In the genomic region with DNA sequence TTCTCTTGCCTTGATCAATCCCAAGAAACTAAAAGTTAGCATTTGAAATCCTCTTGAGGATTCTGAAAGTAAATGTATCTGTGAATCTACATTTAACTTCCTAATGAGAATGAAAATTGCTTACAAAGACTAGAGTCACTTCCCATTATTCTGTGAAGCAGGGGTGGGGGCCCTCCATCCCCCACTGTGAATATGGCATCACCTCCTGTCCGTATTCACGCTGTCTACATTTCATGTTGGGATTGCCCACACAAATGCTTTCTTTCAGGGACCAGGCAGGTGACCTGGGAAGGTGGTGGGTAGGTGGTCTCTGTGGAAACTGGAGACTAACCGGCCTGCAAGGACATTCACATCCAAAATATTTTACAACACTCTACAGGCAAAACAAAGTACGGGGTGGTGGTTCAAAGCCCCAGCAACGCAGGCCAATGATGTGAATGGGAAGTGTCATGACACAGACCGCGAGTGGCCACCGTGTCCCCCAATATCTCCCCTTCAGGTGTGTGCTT, we compare ENCODE assay signal across 19 cellular contexts. TPM values are rescaled to one million over a fixed set of nuclear protein-coding genes. Genes with fewer than 3 reads are reported as not detected.
A peak's percentile ranks its signal among the peaks of the same experiment; 100 is the strongest.
DNase-seq lines count a peak whose midpoint lies in the region; ATAC-seq and TF ChIP-seq lines count a peak whose summit lies in the region.
"Had no signal": no experiment of that assay in that cellular context is flagged by ENCODE, and none has a peak within 500 bp of the region (broad histone marks: within the 10 kb centered on the region; RNA-seq: fewer than 3 reads in every experiment).

No MANE protein-coding gene starts in this region.

- TF ChIP-seq CTCF in CD14-positive monocyte (IDR thresholded peaks at IDR 0.05) = no peak
- TF ChIP-seq CTCF in Panc1 (IDR thresholded peaks at IDR 0.05) = no peak
- TF ChIP-seq CTCF in neutrophil (IDR thresholded peaks at IDR 0.05) = no peak

- no peak overlapping the region for H3K4me3 ChIP-seq in Panc1 (ENCODE audit: low read depth in 2 of 2, low read length in 2 of 2)
- H3K4me3 ChIP-seq in neutrophil (ENCODE audit: low read depth in 1 of 2, low read length in 1 of 2) = no peak overlapping the region
- H3K4me3 ChIP-seq: HAP-1, Peyer's patch, SK-N-MC had no signal

- POLR2A ChIA-PET in Panc1 (lab: Charles Lee) = no interaction called here

- CTCF ChIA-PET in Panc1 (lab: Charles Lee) = no interaction called here

- peak overlapping the region; percentile 54 to 84 (median 74) for H3K27ac Mint-ChIP-seq in CD14-positive monocyte
- H3K27ac Mint-ChIP-seq in activated T-helper 1 cell treated with anti-CD3 and anti-CD28 coated beads, Interleukin-12 subunit alpha, Interleukin-12 subunit beta, Interleukin-2, Interleukin-4 antibody, amounts not matched to agents 30 ng/mL and 10 ng/mL and 1 ng/mL, durations not matched to agents 14 hours and 24 hours and 36 hours = no peak overlapping the region

- TSS peak; percentile 57 for BruUV-seq in Panc1 (replicated peaks; lab: Mats Ljungman, UMichigan)

- H3K27ac ChIP-seq in Panc1 (ENCODE audit: low read length) (no peak overlapping the region), neutrophil (peak overlapping the region; percentile 7)
- H3K27ac ChIP-seq: Peyer's patch, SK-N-MC had no signal

- no peaks in the 10 kb centered on the region for H3K9me3 Mint-ChIP-seq in CD14-positive monocyte
- no peaks in the 10 kb centered on the region for H3K9me3 Mint-ChIP-seq in activated T-helper 1 cell treated with anti-CD3 and anti-CD28 coated beads, Interleukin-12 subunit alpha, Interleukin-12 subunit beta, Interleukin-2, Interleukin-4 antibody, amounts not matched to agents 30 ng/mL and 10 ng/mL and 1 ng/mL, durations not matched to agents 14 hours and 24 hours and 36 hours

- in situ Hi-C loops in Panc1 (cut with HindIII; ENCODE audit: low pct_unique_long_range_greater_than_20kb, low sequenced_read_pairs) = no loop called here

- H3K27me3 ChIP-seq in Panc1 (ENCODE audit: control insufficient read depth, insufficient read depth, low read length) = no peaks in the 10 kb centered on the region
- no peaks in the 10 kb centered on the region for H3K27me3 ChIP-seq in neutrophil
- H3K27me3 ChIP-seq: Peyer's patch had no signal

- no peak overlapping the region for H3K4me3 Mint-ChIP-seq in CD14-positive monocyte
- no peak overlapping the region for H3K4me3 Mint-ChIP-seq in activated T-helper 1 cell treated with anti-CD3 and anti-CD28 coated beads, Interleukin-12 subunit alpha, Interleukin-12 subunit beta, Interleukin-2, Interleukin-4 antibody, amounts not matched to agents 30 ng/mL and 10 ng/mL and 1 ng/mL, durations not matched to agents 14 hours and 24 hours and 36 hours

- peaks cover 0 to 5% (median 0%) of the 10 kb centered on the region in 3 donors for H3K27me3 Mint-ChIP-seq in CD14-positive monocyte (ENCODE audit: low read depth in 3 of 3)
- no peaks in the 10 kb centered on the region for H3K27me3 Mint-ChIP-seq in activated T-helper 1 cell treated with anti-CD3 and anti-CD28 coated beads, Interleukin-12 subunit alpha, Interleukin-12 subunit beta, Interleukin-2, Interleukin-4 antibody, amounts not matched to agents 30 ng/mL and 10 ng/mL and 1 ng/mL, durations not matched to agents 14 hours and 24 hours and 36 hours (ENCODE audit: insufficient read depth)

- H3K4me1 Mint-ChIP-seq in CD14-positive monocyte = peaks cover 24% of the 10 kb centered on the region
- no peaks in the 10 kb centered on the region for H3K4me1 Mint-ChIP-seq in activated T-helper 1 cell treated with anti-CD3 and anti-CD28 coated beads, Interleukin-12 subunit alpha, Interleukin-12 subunit beta, Interleukin-2, Interleukin-4 antibody, amounts not matched to agents 30 ng/mL and 10 ng/mL and 1 ng/mL, durations not matched to agents 14 hours and 24 hours and 36 hours (ENCODE audit: low read depth)

- H3K36me3 Mint-ChIP-seq in CD14-positive monocyte = peaks cover 61 to 63% of the 10 kb centered on the region in 2 donors
- H3K36me3 Mint-ChIP-seq in activated T-helper 1 cell treated with anti-CD3 and anti-CD28 coated beads, Interleukin-12 subunit alpha, Interleukin-12 subunit beta, Interleukin-2, Interleukin-4 antibody, amounts not matched to agents 30 ng/mL and 10 ng/mL and 1 ng/mL, durations not matched to agents 14 hours and 24 hours and 36 hours (ENCODE audit: low read depth) = peaks cover 26% of the 10 kb centered on the region

- H3K36me3 ChIP-seq in Panc1 (ENCODE audit: control insufficient read depth, insufficient read depth, low read length) = no peaks in the 10 kb centered on the region
- peaks cover 42% of the 10 kb centered on the region for H3K36me3 ChIP-seq in neutrophil

- intact Hi-C loops in CD14-positive monocyte (cut with micrococcal nuclease) (no loop called here), Panc1 (cut with micrococcal nuclease; ENCODE audit: unreplicated experiment) (no loop called here)
- intact Hi-C loops in activated T-helper 1 cell treated with anti-CD3 and anti-CD28 coated beads, Interleukin-12 subunit alpha, Interleukin-12 subunit beta, Interleukin-2, Interleukin-4 antibody, amounts not matched to agents 30 ng/mL and 10 ng/mL and 1 ng/mL, durations not matched to agents 14 hours and 24 hours and 36 hours (cut with micrococcal nuclease) = no loop called here

- ATAC-seq in Panc1 = no peak
- ATAC-seq in HG02981 (IDR thresholded peaks at IDR 0.05; ENCODE audit: unreplicated experiment) = no peak

- no peaks in the 10 kb centered on the region for H3K9me3 ChIP-seq in Panc1 (ENCODE audit: control insufficient read depth, insufficient read depth, low read depth, low read length)
- no peaks in the 10 kb centered on the region for H3K9me3 ChIP-seq in neutrophil
- H3K9me3 ChIP-seq: HAP-1, Peyer's patch had no signal

- H3K4me1 ChIP-seq in Panc1 (ENCODE audit: control insufficient read depth, insufficient read depth, low read length) (no peaks in the 10 kb centered on the region), neutrophil (ENCODE audit: control insufficient read depth in 1 of 2, insufficient read depth in 1 of 2, low read depth in 1 of 2, low read length in 1 of 2) (peaks cover 5 to 12% of the 10 kb centered on the region in 2 experiments)
- H3K4me1 ChIP-seq: HAP-1, Peyer's patch had no signal

- DNase-seq in CD14-positive monocyte (ENCODE audit: low spot score) = no peak
- peak; percentile 9 for DNase-seq in CD1c-positive myeloid dendritic cell (ENCODE audit: extremely low spot score)
- no peak for DNase-seq in Panc1 (ENCODE audit: low read depth, low spot score)
- no peak for DNase-seq in NK-92 (lab: John Stamatoyannopoulos, UW; ENCODE audit: unreplicated experiment)
- DNase-seq in activated T-helper 1 cell treated with anti-CD3 and anti-CD28 coated beads, Interleukin-12 subunit alpha, Interleukin-12 subunit beta, Interleukin-2, Interleukin-4 antibody, amounts not matched to agents 30 ng/mL and 10 ng/mL and 1 ng/mL, durations not matched to agents 14 hours and 24 hours and 36 hours (ENCODE audit: low spot score) = no peak
- DNase-seq: C1 segment of cervical spinal cord, GOT3, NCI-H1048, NCI-H1417, NCI-H1694, NCI-H2081, NCI-H2227 treated with DMSO at 0.1 percent for 48 hours, NCI-H69, Peyer's patch, SHP77 treated with DMSO at 0.1 percent for 48 hours had no signal

RNA-seq across cellular contexts. Expression of gene RASSF2, which starts 30.4 kb away (rescaled TPM):
- polyA plus RNA-seq in CD14-positive monocyte = 100 to 1,000 TPM; 167 to 214 TPM
- total RNA-seq in Panc1 (2021; ENCODE audit: unreplicated experiment) = 0.13 TPM
- 0.10 TPM for polyA plus RNA-seq in Panc1 (2012; ENCODE audit: insufficient read length)
- total RNA-seq in activated T-helper 1 cell treated with anti-CD3 and anti-CD28 coated beads, Interleukin-12 subunit alpha, Interleukin-12 subunit beta, Interleukin-2, Interleukin-4 antibody, amounts not matched to agents 30 ng/mL and 10 ng/mL and 1 ng/mL, durations not matched to agents 14 hours and 24 hours and 36 hours = 43.7 and 44.7 TPM in 2 replicates

Comparison
In these comparisons a context has a peak if more than half of its experiments do, and no peak if none do; other contexts are left out.
1. RNA of gene RASSF2, which starts 30.4 kb away (total RNA-seq): 43.7 to 44.7 TPM in activated T-helper 1 cell treated with anti-CD3 and anti-CD28 coated beads, Interleukin-12 subunit alpha, Interleukin-12 subunit beta, Interleukin-2, Interleukin-4 antibody, amounts not matched to agents 30 ng/mL and 10 ng/mL and 1 ng/mL, durations not matched to agents 14 hours and 24 hours and 36 hours; 0.13 TPM in Panc1 (single experiment); every median in the first group is over 10 times any median in the second.